In the genomic region with DNA sequence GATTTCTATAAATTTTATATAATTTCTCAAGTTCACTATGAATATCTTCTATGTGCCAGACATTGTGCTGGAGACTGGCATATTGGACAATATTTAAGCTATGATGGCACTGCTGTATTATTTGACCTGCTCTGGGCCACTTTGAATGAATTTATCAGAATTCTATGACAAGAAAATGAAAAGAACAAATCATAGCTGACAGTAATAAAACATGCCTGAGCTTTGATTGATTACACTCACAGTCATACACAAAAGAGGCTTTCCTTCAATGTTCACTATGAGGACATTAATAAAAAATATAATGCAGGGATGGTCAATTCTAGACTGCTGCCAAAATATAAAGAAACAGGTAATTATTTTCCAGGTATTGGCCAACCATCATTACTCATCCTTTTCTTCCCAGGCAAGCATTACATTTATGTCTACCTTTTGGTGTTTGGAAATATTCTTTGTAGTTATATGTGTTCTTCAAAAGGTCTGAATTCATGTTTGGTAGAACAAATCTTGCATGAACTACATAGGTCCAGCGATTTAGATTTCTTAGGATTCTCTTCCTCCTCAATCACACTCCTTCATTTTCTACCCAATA, we compare ENCODE assay signal across 19 cellular contexts.
"Had no signal": no experiment of that assay in that cellular context is flagged by ENCODE, and none has a peak within 500 bp of the region (broad histone marks: within the 10 kb centered on the region; RNA-seq: fewer than 3 reads in every experiment).

No MANE protein-coding gene starts in this region.

- FAIRE-seq: HepG2 had no signal

- H3K4me3 ChIP-seq: Peyer's patch, SJCRH30 had no signal

- H3K4me1 ChIP-seq: Peyer's patch, SJCRH30 had no signal

- ATAC-seq: HepG2, PC-3, SK-N-SH treated with all-trans-retinoic acid at 6 μM for 48 hours had no signal

- DNase-seq: Karpas-422, KG1, MM.1S, NCI-H1092 treated with DMSO at 0.1 percent for 48 hours, NCI-H146, NCI-H1694 treated with DMSO at 0.1 percent for 48 hours, NCI-H1930, NCI-H2081, NCI-H2107, NCI-H2227 treated with DMSO at 0.1 percent for 48 hours, NCI-H524, NCI-H526 treated with DMSO at 0.1 percent for 48 hours, NCI-H774, Peyer's patch, SHP77, SJCRH30 had no signal

- H3K27me3 ChIP-seq: Peyer's patch, SJCRH30 had no signal

- H3K9me3 ChIP-seq: Peyer's patch, SJCRH30 had no signal

- H3K27ac ChIP-seq: Peyer's patch, SJCRH30 had no signal

- H3K36me3 ChIP-seq: Peyer's patch, SJCRH30 had no signal
